In the genomic region with DNA sequence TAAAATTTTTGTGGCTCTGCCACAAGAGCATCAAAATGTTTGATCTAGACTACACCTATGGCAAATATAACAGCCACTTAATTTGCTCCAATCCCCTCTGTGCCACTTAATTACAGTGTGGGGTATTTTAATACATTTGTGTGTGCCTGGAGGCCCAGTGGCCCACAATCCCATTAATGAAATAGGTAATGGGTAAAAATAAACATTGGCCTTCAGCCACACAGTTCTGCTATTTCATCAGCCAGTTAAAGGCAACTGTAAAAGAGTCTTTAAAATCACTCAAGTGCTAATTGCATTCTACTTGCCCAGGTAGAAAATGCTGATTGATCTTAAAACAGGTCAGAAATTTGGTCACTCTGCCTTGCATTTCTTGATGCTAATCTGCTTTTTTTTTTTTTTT, we compare ENCODE assay signal across 1 cellular context.
TF ChIP-seq lines count a peak whose summit lies in the region.

No MANE protein-coding gene starts in this region.

TF ChIP-seq in SK-N-SH, 30 proteins besides CTCF, POLR2A, EP300 and RAD21 (continued from another document):
- TF ChIP-seq, protein P1, sequence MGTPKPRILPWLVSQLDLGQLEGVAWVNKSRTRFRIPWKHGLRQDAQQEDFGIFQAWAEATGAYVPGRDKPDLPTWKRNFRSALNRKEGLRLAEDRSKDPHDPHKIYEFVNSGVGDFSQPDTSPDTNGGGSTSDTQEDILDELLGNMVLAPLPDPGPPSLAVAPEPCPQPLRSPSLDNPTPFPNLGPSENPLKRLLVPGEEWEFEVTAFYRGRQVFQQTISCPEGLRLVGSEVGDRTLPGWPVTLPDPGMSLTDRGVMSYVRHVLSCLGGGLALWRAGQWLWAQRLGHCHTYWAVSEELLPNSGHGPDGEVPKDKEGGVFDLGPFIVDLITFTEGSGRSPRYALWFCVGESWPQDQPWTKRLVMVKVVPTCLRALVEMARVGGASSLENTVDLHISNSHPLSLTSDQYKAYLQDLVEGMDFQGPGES (IDR thresholded peaks at IDR 0.05; ENCODE audit: low read depth, low read length) = no peak
- TF ChIP-seq NRF1 (IDR thresholded peaks at IDR 0.05; ENCODE audit: low read depth, low read length) = no peak
